In the genomic region with DNA sequence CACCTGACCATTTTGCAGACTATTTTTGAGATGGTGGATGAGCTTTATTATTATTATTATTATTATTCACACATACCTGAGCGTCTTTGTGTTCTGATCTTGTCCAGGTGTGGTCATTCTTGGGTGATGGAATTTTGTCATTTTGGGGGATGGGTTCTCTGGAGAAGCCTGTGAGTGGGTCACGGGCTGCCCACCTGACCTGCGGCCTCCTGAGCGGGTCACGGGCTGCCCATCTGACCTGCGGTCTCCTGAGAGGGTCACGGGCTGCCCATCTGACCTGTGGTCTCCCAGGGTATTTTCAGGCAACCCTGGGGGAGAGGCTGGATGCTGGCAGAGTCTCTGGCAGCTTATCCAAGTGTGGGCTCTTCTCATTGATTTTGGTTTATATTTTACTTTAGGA, we compare ENCODE assay signal across 23 cellular contexts. TPM values are rescaled to one million over a fixed set of nuclear protein-coding genes. Genes with fewer than 3 reads are reported as not detected.
"Had no signal": no experiment of that assay in that cellular context is flagged by ENCODE, and none has a peak within 500 bp of the region (broad histone marks: within the 10 kb centered on the region; RNA-seq: fewer than 3 reads in every experiment).

No MANE protein-coding gene starts in this region.

- DNase-seq: colonic mucosa; effector CD4-positive, alpha-beta T cell; endodermal cell; erythroblast; foreskin melanocyte; kidney; left colon; left ventricle myocardium superior; mesenchymal stem cell; naive thymus-derived CD4-positive, alpha-beta T cell; nephron progenitor cell; small intestine; stimulated activated CD4-positive, alpha-beta T cell treated with anti-CD3 and anti-CD28 coated beads, Interleukin-12 subunit alpha, Interleukin-12 subunit beta, amount 100 ng/mL, for 4 hours; stimulated activated naive CD4-positive, alpha-beta T cell; stomach; transverse colon had no signal

- H3K4me3 ChIP-seq: colonic mucosa, hepatocyte, lung, stomach, thoracic aorta, transverse colon had no signal

- H3K36me3 ChIP-seq: colonic mucosa, thoracic aorta, transverse colon had no signal

- H3K27me3 ChIP-seq: colonic mucosa, hepatocyte, transverse colon had no signal

- ATAC-seq: left colon; left ventricle myocardium superior; naive thymus-derived CD4-positive, alpha-beta T cell had no signal

RNA-seq across cellular contexts. Expression of gene SPRN, which starts 36.6 kb away (rescaled TPM):
- total RNA-seq: colonic mucosa; dermis microvascular lymphatic vessel endothelial cell; kidney; left colon; left ventricle myocardium superior; naive thymus-derived CD4-positive, alpha-beta T cell; omental fat pad; pulmonary artery endothelial cell; stomach; thoracic aorta; transverse colon; ureter had no signal
